Comparison of ENCODE assay signal across 23 cellular contexts in the genomic region with DNA sequence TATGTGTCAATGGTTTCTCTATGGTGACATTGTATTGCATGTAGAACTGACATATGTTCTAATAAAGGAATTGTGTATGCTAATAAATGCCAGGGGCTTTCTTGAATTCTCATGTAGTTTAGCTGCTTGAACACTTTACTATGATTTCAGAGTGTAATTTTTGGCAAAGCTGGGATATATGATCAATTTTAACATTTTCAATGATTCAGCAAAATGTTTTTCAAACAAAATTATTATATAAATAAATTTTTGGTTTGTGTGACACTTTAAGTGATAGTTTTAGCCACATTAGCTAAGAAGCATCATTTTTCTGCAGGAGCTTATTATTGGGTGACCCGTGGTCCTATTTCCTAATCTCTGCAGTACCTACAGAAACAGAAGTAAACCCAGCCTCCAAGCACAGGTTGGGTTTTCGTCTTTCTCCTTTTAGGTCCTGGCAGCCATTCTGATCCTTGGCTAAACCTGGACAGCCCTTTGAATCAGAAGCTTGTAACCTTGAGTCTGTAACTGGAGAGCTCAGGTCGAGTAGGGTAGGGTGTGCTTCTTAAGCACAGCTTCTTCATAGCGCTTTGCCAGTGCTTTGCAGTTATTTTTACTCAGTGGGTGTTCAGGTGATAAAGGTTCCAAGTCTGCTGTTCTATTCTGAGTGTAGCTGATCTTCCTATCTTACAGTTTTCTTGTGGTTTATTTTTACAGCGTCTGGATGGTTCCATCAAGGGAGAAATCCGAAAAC.
DNase-seq lines count a peak whose midpoint lies in the region; ATAC-seq and TF ChIP-seq lines count a peak whose summit lies in the region.
"Had no signal": no experiment of that assay in that cellular context is flagged by ENCODE, and none has a peak within 500 bp of the region (broad histone marks: within the 10 kb centered on the region; RNA-seq: fewer than 3 reads in every experiment).

No MANE protein-coding gene starts in this region.

- no peak for ATAC-seq in activated CD8-positive, alpha-beta T cell treated with anti-CD3 and anti-CD28 coated beads for 36 hours
- no peak for ATAC-seq in activated CD8-positive, alpha-beta T cell treated with anti-CD3 and anti-CD28 coated beads, Interleukin-2, amount 10 ng/mL, durations not matched to agents 7 days and 5 days
- ATAC-seq in T-cell (replicated peaks in 1 of 4) (no peak), psoas muscle (peak; percentile 90 to 94 (median 90)), GM18867 (IDR thresholded peaks at IDR 0.05; ENCODE audit: unreplicated experiment) (no peak)
- ATAC-seq: gastroesophageal sphincter; left colon; mucosa of descending colon; stimulated activated naive CD8-positive, alpha-beta T cell treated with anti-CD3 and anti-CD28 coated beads, Interleukin-15, amount 100 ng/mL, for 72 hours had no signal

- H3K36me3 Mint-ChIP-seq in activated CD8-positive, alpha-beta T cell treated with anti-CD3 and anti-CD28 coated beads for 36 hours (ENCODE audit: low read depth), result peaks cover 60% of the 10 kb centered on the region
- peaks cover 80% of the 10 kb centered on the region for H3K36me3 Mint-ChIP-seq in activated CD8-positive, alpha-beta T cell treated with anti-CD3 and anti-CD28 coated beads, Interleukin-2, amount 10 ng/mL, durations not matched to agents 7 days and 5 days (ENCODE audit: low read depth)
- H3K36me3 Mint-ChIP-seq in T-cell, result peaks cover 87% of the 10 kb centered on the region

- intact Hi-C loops in activated CD8-positive, alpha-beta T cell treated with anti-CD3 and anti-CD28 coated beads for 36 hours (cut with micrococcal nuclease), result no loop called here
- intact Hi-C loops in left ventricle myocardium inferior (cut with micrococcal nuclease), result no loop called here
- intact Hi-C loops in psoas muscle (cut with DNase I), result loop anchor here in 1 of 2 donors (5.0 kb wide), 1 partner anchor 42 kb away; no protein-coding TSS in a partner anchor

- peak overlapping the region; percentile 11 for H3K4me3 ChIP-seq in left ventricle myocardium inferior
- peak overlapping the region; percentile 57 for H3K4me3 ChIP-seq in psoas muscle
- H3K4me3 ChIP-seq: BLaER1 treated with 17β-estradiol and CSF1 and Interleukin-3, amounts not matched to agents 10 nM and 100 nM; gastroesophageal sphincter; mucosa of descending colon; sigmoid colon; transverse colon had no signal

- H3K36me3 ChIP-seq in left ventricle myocardium inferior (peaks cover 87% of the 10 kb centered on the region), psoas muscle (ENCODE audit: insufficient read depth in 1 of 2, low read depth in 1 of 2) (peaks cover 5 to 84% of the 10 kb centered on the region in 2 donors)

- CTCF ChIA-PET in activated CD8-positive, alpha-beta T cell treated with anti-CD3 and anti-CD28 coated beads for 36 hours (lab: Charles Lee), result interaction anchor here (0.8 to 1.9 kb wide), 6 partner anchors 18 to 51 kb away, joined by 3 to 6 read pairs (median 4); no protein-coding TSS in a partner anchor
- CTCF ChIA-PET in activated CD8-positive, alpha-beta T cell treated with anti-CD3 and anti-CD28 coated beads, Interleukin-2, amount 10 ng/mL, durations not matched to agents 7 days and 5 days (lab: Charles Lee), result interaction anchor here (0.8 kb wide), 1 partner anchor 28 kb away, joined by 3 read pairs; no protein-coding TSS in a partner anchor
- CTCF ChIA-PET in T-cell (lab: Charles Lee), result interaction anchor here (0.6 to 0.7 kb wide), 2 partner anchors 30 to 65 kb away, joined by 3 read pairs; no protein-coding TSS in a partner anchor

- peak overlapping the region; percentile 17 for H3K27ac Mint-ChIP-seq in activated CD8-positive, alpha-beta T cell treated with anti-CD3 and anti-CD28 coated beads for 36 hours
- H3K27ac Mint-ChIP-seq in activated CD8-positive, alpha-beta T cell treated with anti-CD3 and anti-CD28 coated beads, Interleukin-2, amount 10 ng/mL, durations not matched to agents 7 days and 5 days, result no peak overlapping the region
- H3K27ac Mint-ChIP-seq in T-cell, result peak overlapping the region; percentile 39 to 63

- peaks cover 22% of the 10 kb centered on the region for H3K4me1 Mint-ChIP-seq in activated CD8-positive, alpha-beta T cell treated with anti-CD3 and anti-CD28 coated beads for 36 hours (ENCODE audit: low read depth)
- H3K4me1 Mint-ChIP-seq in activated CD8-positive, alpha-beta T cell treated with anti-CD3 and anti-CD28 coated beads, Interleukin-2, amount 10 ng/mL, durations not matched to agents 7 days and 5 days (ENCODE audit: low read depth), result peaks cover 3% of the 10 kb centered on the region
- H3K4me1 Mint-ChIP-seq in T-cell, result peaks cover 33 to 42% (median 37%) of the 10 kb centered on the region in 3 donors
- H3K4me1 Mint-ChIP-seq: H9 had no signal

- H3K4me1 ChIP-seq in left ventricle myocardium inferior, result peaks cover 57% of the 10 kb centered on the region
- H3K4me1 ChIP-seq in psoas muscle, result peaks cover 47% of the 10 kb centered on the region

- no peaks in the 10 kb centered on the region for H3K27me3 Mint-ChIP-seq in activated CD8-positive, alpha-beta T cell treated with anti-CD3 and anti-CD28 coated beads for 36 hours
- no peaks in the 10 kb centered on the region for H3K27me3 Mint-ChIP-seq in activated CD8-positive, alpha-beta T cell treated with anti-CD3 and anti-CD28 coated beads, Interleukin-2, amount 10 ng/mL, durations not matched to agents 7 days and 5 days (ENCODE audit: low read depth)
- no peaks in the 10 kb centered on the region for H3K27me3 Mint-ChIP-seq in T-cell
- H3K27me3 Mint-ChIP-seq: stimulated activated naive CD8-positive, alpha-beta T cell treated with anti-CD3 and anti-CD28 coated beads, Interleukin-15, amount 100 ng/mL, for 72 hours had no signal

- no peak overlapping the region for H3K4me3 Mint-ChIP-seq in activated CD8-positive, alpha-beta T cell treated with anti-CD3 and anti-CD28 coated beads for 36 hours
- no peak overlapping the region for H3K4me3 Mint-ChIP-seq in activated CD8-positive, alpha-beta T cell treated with anti-CD3 and anti-CD28 coated beads, Interleukin-2, amount 10 ng/mL, durations not matched to agents 7 days and 5 days
- H3K4me3 Mint-ChIP-seq in T-cell, result no peak overlapping the region
- H3K4me3 Mint-ChIP-seq: H9; stimulated activated naive CD8-positive, alpha-beta T cell treated with anti-CD3 and anti-CD28 coated beads, Interleukin-15, amount 100 ng/mL, for 72 hours had no signal

- no peak for TF ChIP-seq CTCF in activated CD8-positive, alpha-beta T cell treated with anti-CD3 and anti-CD28 coated beads for 36 hours (IDR thresholded peaks at IDR 0.05)
- TF ChIP-seq CTCF in left ventricle myocardium inferior (IDR thresholded peaks at IDR 0.05; ENCODE audit: borderline replicate concordance) (no peak), psoas muscle (IDR thresholded peaks at IDR 0.05) (no peak)

- H3K9me3 ChIP-seq in left ventricle myocardium inferior (replicated peaks), result no peaks in the 10 kb centered on the region
- no peaks in the 10 kb centered on the region for H3K9me3 ChIP-seq in psoas muscle
- H3K9me3 ChIP-seq: BLaER1 treated with 17β-estradiol and CSF1 and Interleukin-3, amounts not matched to agents 10 nM and 100 nM; gastroesophageal sphincter; mucosa of descending colon; sigmoid colon; transverse colon had no signal

- H3K27ac ChIP-seq in left ventricle myocardium inferior (replicated peaks) (peak overlapping the region; percentile 72), psoas muscle (peak overlapping the region; percentile 67)
- H3K27ac ChIP-seq: BLaER1 treated with 17β-estradiol and CSF1 and Interleukin-3, amounts not matched to agents 10 nM and 100 nM; gastroesophageal sphincter; sigmoid colon; transverse colon; VCaP had no signal

- 30 to 49% (median 32%) methylated on average over 6 of the region's 6 CpGs for WGBS in psoas muscle, 3 donors

- POLR2A ChIA-PET in activated CD8-positive, alpha-beta T cell treated with anti-CD3 and anti-CD28 coated beads for 36 hours (lab: Charles Lee), result interaction anchor here (1.3 to 1.7 kb wide), 2 partner anchors 10 to 165 kb away, joined by 3 to 5 read pairs; no protein-coding TSS in a partner anchor
- POLR2A ChIA-PET in activated CD8-positive, alpha-beta T cell treated with anti-CD3 and anti-CD28 coated beads, Interleukin-2, amount 10 ng/mL, durations not matched to agents 7 days and 5 days (lab: Charles Lee), result interaction anchor here (1.3 kb wide), 1 partner anchor 37 kb away, joined by 3 read pairs; no protein-coding TSS in a partner anchor
- POLR2A ChIA-PET in T-cell (lab: Charles Lee), result interaction anchor here in 1 of 2 donors (0.8 kb wide), 1 partner anchor 30 kb away, joined by 3 read pairs; no protein-coding TSS in a partner anchor

- H3K9me3 Mint-ChIP-seq in activated CD8-positive, alpha-beta T cell treated with anti-CD3 and anti-CD28 coated beads for 36 hours, result no peaks in the 10 kb centered on the region
- no peaks in the 10 kb centered on the region for H3K9me3 Mint-ChIP-seq in activated CD8-positive, alpha-beta T cell treated with anti-CD3 and anti-CD28 coated beads, Interleukin-2, amount 10 ng/mL, durations not matched to agents 7 days and 5 days (ENCODE audit: insufficient read depth)
- no peaks in the 10 kb centered on the region for H3K9me3 Mint-ChIP-seq in T-cell
- H3K9me3 Mint-ChIP-seq: H9; stimulated activated naive CD8-positive, alpha-beta T cell treated with anti-CD3 and anti-CD28 coated beads, Interleukin-15, amount 100 ng/mL, for 72 hours had no signal

- no peak for DNase-seq in activated CD8-positive, alpha-beta T cell treated with anti-CD3 and anti-CD28 coated beads for 36 hours
- no peak for DNase-seq in activated CD8-positive, alpha-beta T cell treated with anti-CD3 and anti-CD28 coated beads, Interleukin-2, amount 10 ng/mL, durations not matched to agents 7 days and 5 days
- DNase-seq in T-cell (no peak), left ventricle myocardium inferior (no peak), psoas muscle (no peak), ureter (ENCODE audit: low spot score) (no peak), iPS-NIHi11 (ENCODE audit: low spot score) (no peak)
- DNase-seq: DMS53; H9; left colon; mucosa of descending colon; NCI-H2107; NCI-H510A; occipital lobe; SHP77; sigmoid colon; stimulated activated CD4-positive, alpha-beta T cell treated with anti-CD3 and anti-CD28 coated beads, Interleukin-1b, Interleukin-23, amount 100 ng/mL, for 48 hours; stimulated activated naive CD8-positive, alpha-beta T cell treated with anti-CD3 and anti-CD28 coated beads, Interleukin-15, amount 100 ng/mL, for 72 hours; transverse colon had no signal

- no peaks in the 10 kb centered on the region for H3K27me3 ChIP-seq in left ventricle myocardium inferior (ENCODE audit: low read depth)
- no peaks in the 10 kb centered on the region for H3K27me3 ChIP-seq in psoas muscle (ENCODE audit: insufficient read depth in 3 of 3, low read length in 2 of 3)
- H3K27me3 ChIP-seq: BLaER1 treated with 17β-estradiol and CSF1 and Interleukin-3, amounts not matched to agents 10 nM and 100 nM; gastroesophageal sphincter; sigmoid colon; transverse colon had no signal

Comparison
In these comparisons a context has a peak if more than half of its experiments do, and no peak if none do; other contexts are left out.
1. ATAC-seq: peak in psoas muscle (4 of 4); none in activated CD8-positive, alpha-beta T cell treated with anti-CD3 and anti-CD28 coated beads for 36 hours (single experiment), activated CD8-positive, alpha-beta T cell treated with anti-CD3 and anti-CD28 coated beads, Interleukin-2, amount 10 ng/mL, durations not matched to agents 7 days and 5 days (single experiment), T-cell (0 of 4) and GM18867 (single experiment).